Comparison of ENCODE assay signal across 1 cellular context in the genomic region with DNA sequence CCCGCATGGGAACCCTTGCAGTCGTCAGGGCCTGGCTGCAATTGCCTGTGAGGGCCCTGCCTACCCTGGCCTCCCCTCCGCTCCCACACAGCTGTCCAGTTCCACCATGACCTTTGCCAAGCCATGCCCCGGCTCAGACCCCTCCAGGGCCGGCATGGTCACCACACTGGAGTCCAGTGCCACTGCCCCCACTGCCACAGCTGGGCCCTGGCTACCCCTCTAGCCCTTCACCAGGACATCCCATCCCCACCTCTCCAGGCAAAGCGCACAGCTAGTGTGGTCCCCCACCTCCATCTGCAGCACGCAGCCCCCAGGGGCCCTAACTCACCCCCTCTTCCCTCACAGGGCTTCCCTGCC.
TF ChIP-seq lines count a peak whose summit lies in the region.

No MANE protein-coding gene starts in this region.

TF ChIP-seq in HCT116, 20 proteins besides CTCF, POLR2A, EP300 and RAD21 (continued from another document):
- TF ChIP-seq, protein P1, sequence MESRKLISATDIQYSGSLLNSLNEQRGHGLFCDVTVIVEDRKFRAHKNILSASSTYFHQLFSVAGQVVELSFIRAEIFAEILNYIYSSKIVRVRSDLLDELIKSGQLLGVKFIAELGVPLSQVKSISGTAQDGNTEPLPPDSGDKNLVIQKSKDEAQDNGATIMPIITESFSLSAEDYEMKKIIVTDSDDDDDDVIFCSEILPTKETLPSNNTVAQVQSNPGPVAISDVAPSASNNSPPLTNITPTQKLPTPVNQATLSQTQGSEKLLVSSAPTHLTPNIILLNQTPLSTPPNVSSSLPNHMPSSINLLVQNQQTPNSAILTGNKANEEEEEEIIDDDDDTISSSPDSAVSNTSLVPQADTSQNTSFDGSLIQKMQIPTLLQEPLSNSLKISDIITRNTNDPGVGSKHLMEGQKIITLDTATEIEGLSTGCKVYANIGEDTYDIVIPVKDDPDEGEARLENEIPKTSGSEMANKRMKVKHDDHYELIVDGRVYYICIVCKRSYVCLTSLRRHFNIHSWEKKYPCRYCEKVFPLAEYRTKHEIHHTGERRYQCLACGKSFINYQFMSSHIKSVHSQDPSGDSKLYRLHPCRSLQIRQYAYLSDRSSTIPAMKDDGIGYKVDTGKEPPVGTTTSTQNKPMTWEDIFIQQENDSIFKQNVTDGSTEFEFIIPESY (IDR thresholded peaks at IDR 0.05; ENCODE audit: extremely low read depth, insufficient replicate concordance, low read length) = no peak
- TF ChIP-seq ZNF274 (IDR thresholded peaks at IDR 0.05; ENCODE audit: low read depth, low read length) (no peak), YY1 (IDR thresholded peaks at IDR 0.05; ENCODE audit: extremely low read depth, insufficient replicate concordance, low read depth, low read length) (no peak)
